19 cellular contexts compared by ENCODE assay signal in genomic region chr1:174535207-174535606, GRCh38.
DNase-seq lines count a peak whose midpoint lies in the region; ATAC-seq and TF ChIP-seq lines count a peak whose summit lies in the region.
"Had no signal": no experiment of that assay in that cellular context is flagged by ENCODE, and none has a peak within 500 bp of the region (broad histone marks: within the 10 kb centered on the region; RNA-seq: fewer than 3 reads in every experiment).

No MANE protein-coding gene starts in this region.

- in situ Hi-C loops in astrocyte of the spinal cord (cut with HindIII; ENCODE audit: low sequenced_read_pairs) = no loop called here

- ATAC-seq in HG03159 (IDR thresholded peaks at IDR 0.05; ENCODE audit: unreplicated experiment) = no peak

- no peak overlapping the region for H3K27ac Mint-ChIP-seq in HFFc6
- H3K27ac Mint-ChIP-seq in activated CD4-positive, alpha-beta T cell treated with anti-CD3 and anti-CD28 coated beads, Interleukin-2, amount 10 ng/mL, durations not matched to agents 7 days and 5 days = no peak overlapping the region
- H3K27ac Mint-ChIP-seq: B cell; CD4-positive, alpha-beta T cell had no signal

- CTCF ChIA-PET in activated CD4-positive, alpha-beta T cell treated with anti-CD3 and anti-CD28 coated beads, Interleukin-2, amount 10 ng/mL, durations not matched to agents 7 days and 5 days (lab: Charles Lee) = no interaction called here

- peaks cover 14% of the 10 kb centered on the region for H3K36me3 Mint-ChIP-seq in HFFc6 (ENCODE audit: low read depth)
- peaks cover 9% of the 10 kb centered on the region for H3K36me3 Mint-ChIP-seq in activated CD4-positive, alpha-beta T cell treated with anti-CD3 and anti-CD28 coated beads, Interleukin-2, amount 10 ng/mL, durations not matched to agents 7 days and 5 days (ENCODE audit: low read depth)

- H3K4me3 Mint-ChIP-seq in HFFc6 = no peak overlapping the region
- H3K4me3 Mint-ChIP-seq in activated CD4-positive, alpha-beta T cell treated with anti-CD3 and anti-CD28 coated beads, Interleukin-2, amount 10 ng/mL, durations not matched to agents 7 days and 5 days = no peak overlapping the region
- H3K4me3 Mint-ChIP-seq: B cell; CD4-positive, alpha-beta T cell had no signal

- POLR2A ChIA-PET in activated CD4-positive, alpha-beta T cell treated with anti-CD3 and anti-CD28 coated beads, Interleukin-2, amount 10 ng/mL, durations not matched to agents 7 days and 5 days (lab: Charles Lee) = no interaction called here

- TF ChIP-seq CTCF in HFFc6 (IDR thresholded peaks at IDR 0.05) (no peak), astrocyte of the spinal cord (IDR thresholded peaks at IDR 0.05; ENCODE audit: low read depth, low read length) (no peak)

- no peaks in the 10 kb centered on the region for H3K27me3 Mint-ChIP-seq in HFFc6 (ENCODE audit: insufficient read depth)
- H3K27me3 Mint-ChIP-seq in activated CD4-positive, alpha-beta T cell treated with anti-CD3 and anti-CD28 coated beads, Interleukin-2, amount 10 ng/mL, durations not matched to agents 7 days and 5 days = no peaks in the 10 kb centered on the region
- H3K27me3 Mint-ChIP-seq: B cell; CD4-positive, alpha-beta T cell had no signal

- H3K4me3 ChIP-seq in astrocyte of the spinal cord (ENCODE audit: low read depth, low read length) = no peak overlapping the region
- H3K4me3 ChIP-seq: SK-N-MC had no signal

- DNase-seq in EL (peak; percentile 14), HFFc6 (peak; percentile 1), astrocyte of the spinal cord (ENCODE audit: low read depth, low spot score) (peak; percentile 9), glomerular visceral epithelial cell (ENCODE audit: extremely low spot score) (peak; percentile 1), OCI-M1 (lab: John Stamatoyannopoulos, UW) (no peak), RKO (ENCODE audit: low spot score) (no peak)
- DNase-seq in activated CD4-positive, alpha-beta T cell treated with anti-CD3 and anti-CD28 coated beads, Interleukin-2, amount 10 ng/mL, durations not matched to agents 7 days and 5 days = no peak
- DNase-seq: ACHN; Calu3; CD4-positive, alpha-beta T cell; GDM1; Kasumi-1; MV-4-11; NCI-H1417 treated with DMSO at 0.1 percent for 48 hours; NCI-H2081; NCI-H524 had no signal

- peaks cover 28% of the 10 kb centered on the region for H3K9me3 Mint-ChIP-seq in HFFc6
- peaks cover 26% of the 10 kb centered on the region for H3K9me3 Mint-ChIP-seq in activated CD4-positive, alpha-beta T cell treated with anti-CD3 and anti-CD28 coated beads, Interleukin-2, amount 10 ng/mL, durations not matched to agents 7 days and 5 days

- peaks cover 8% of the 10 kb centered on the region; the same call in 1 of the 2 replicates for H3K4me1 Mint-ChIP-seq in HFFc6 (ENCODE audit: low read depth)
- H3K4me1 Mint-ChIP-seq in activated CD4-positive, alpha-beta T cell treated with anti-CD3 and anti-CD28 coated beads, Interleukin-2, amount 10 ng/mL, durations not matched to agents 7 days and 5 days = no peaks in the 10 kb centered on the region
- H3K4me1 Mint-ChIP-seq: B cell had no signal

Comparison
In these comparisons a context has a peak if more than half of its experiments do, and no peak if none do; other contexts are left out.
1. DNase-seq: peak in EL (single experiment), HFFc6 (single experiment), astrocyte of the spinal cord (single experiment) and glomerular visceral epithelial cell (single experiment); none in OCI-M1 (single experiment), activated CD4-positive, alpha-beta T cell treated with anti-CD3 and anti-CD28 coated beads, Interleukin-2, amount 10 ng/mL, durations not matched to agents 7 days and 5 days (single experiment) and RKO (single experiment).